2 cellular contexts compared by ENCODE assay signal in the genomic region with DNA sequence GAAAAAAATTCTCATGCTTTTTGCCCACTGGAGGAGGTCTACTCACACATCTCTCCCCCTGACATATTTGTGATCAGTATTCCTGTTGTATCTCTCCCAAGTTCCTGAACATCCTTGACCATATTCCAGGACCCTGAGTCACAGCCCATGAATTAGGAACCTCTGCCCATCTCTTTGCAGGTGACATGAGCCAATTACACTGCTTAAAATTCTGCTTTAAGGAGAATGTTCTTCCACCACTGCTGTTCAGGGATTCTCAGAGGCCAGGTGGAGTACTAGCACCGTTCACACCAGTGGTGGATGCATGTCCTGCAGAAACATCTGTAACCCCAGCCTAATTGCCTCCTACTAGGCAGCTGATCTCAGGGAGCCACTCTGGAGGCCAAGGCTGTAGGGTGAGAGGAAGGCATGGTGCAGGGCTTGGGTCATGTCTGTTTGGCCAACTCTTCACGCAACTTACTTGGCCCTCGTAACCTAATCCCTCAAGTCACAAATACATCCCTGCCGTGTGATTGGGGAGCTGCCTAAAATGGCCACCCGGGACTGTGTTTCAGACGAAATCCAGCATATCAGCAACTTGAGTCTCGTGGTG.
TF ChIP-seq lines count a peak whose summit lies in the region.

No MANE protein-coding gene starts in this region.

TF ChIP-seq in K562, 482 proteins besides CTCF, POLR2A, EP300 and RAD21:
- peak; percentile 25; the same call in 1 of the 2 replicates for TF ChIP-seq XRCC5 (IDR thresholded peaks at IDR 0.05; ENCODE audit: low read depth, low read length)
- TF ChIP-seq FOXA3 (CRISPR knock-in tag; conservative IDR thresholded peaks at IDR 0.05 in 1 of 2, IDR thresholded peaks at IDR 0.05 in 1 of 2): no peak
- TF ChIP-seq MCM2 (IDR thresholded peaks at IDR 0.05; ENCODE audit: low read depth): no peak
- no peak for TF ChIP-seq TEAD4 (IDR thresholded peaks at IDR 0.05; ENCODE audit: low read length)
- TF ChIP-seq TEAD4 (CRISPR knock-in tag; IDR thresholded peaks at IDR 0.05; ENCODE audit: borderline replicate concordance): peak; percentile 3; the same call in 1 of the 2 replicates
- TF ChIP-seq DDX20 (tag; IDR thresholded peaks at IDR 0.05; ENCODE audit: low read depth): no peak
- TF ChIP-seq SMAD4 (CRISPR knock-in tag; conservative IDR thresholded peaks at IDR 0.05): no peak
- TF ChIP-seq, protein P1, sequence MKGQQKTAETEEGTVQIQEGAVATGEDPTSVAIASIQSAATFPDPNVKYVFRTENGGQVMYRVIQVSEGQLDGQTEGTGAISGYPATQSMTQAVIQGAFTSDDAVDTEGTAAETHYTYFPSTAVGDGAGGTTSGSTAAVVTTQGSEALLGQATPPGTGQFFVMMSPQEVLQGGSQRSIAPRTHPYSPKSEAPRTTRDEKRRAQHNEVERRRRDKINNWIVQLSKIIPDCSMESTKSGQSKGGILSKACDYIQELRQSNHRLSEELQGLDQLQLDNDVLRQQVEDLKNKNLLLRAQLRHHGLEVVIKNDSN (CRISPR knock-in tag; IDR thresholded peaks at IDR 0.05): peak; percentile 34; the same call in 1 of the 2 replicates
- TF ChIP-seq RHOXF2B (CRISPR knock-in tag; conservative IDR thresholded peaks at IDR 0.05): 0 out of 2 replicates have a peak, but pooled peaks have one; percentile 27
- no peak for TF ChIP-seq ZNF644 (tag; IDR thresholded peaks at IDR 0.05; ENCODE audit: low read depth)
- peak; percentile 60; the same call in 1 of the 2 replicates for TF ChIP-seq KLF1 (tag; IDR thresholded peaks at IDR 0.05)
- TF ChIP-seq PURB (CRISPR knock-in tag; IDR thresholded peaks at IDR 0.05; ENCODE audit: low read depth): peak; percentile 62
- no peak for TF ChIP-seq TAF7 (tag; IDR thresholded peaks at IDR 0.05)
- TF ChIP-seq, protein P2, sequence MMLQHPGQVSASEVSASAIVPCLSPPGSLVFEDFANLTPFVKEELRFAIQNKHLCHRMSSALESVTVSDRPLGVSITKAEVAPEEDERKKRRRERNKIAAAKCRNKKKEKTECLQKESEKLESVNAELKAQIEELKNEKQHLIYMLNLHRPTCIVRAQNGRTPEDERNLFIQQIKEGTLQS (IDR thresholded peaks at IDR 0.05): no peak
- TF ChIP-seq, protein P2 (CRISPR knock-in tag; conservative IDR thresholded peaks at IDR 0.05): no peak
- no peak for TF ChIP-seq ZNF384 (IDR thresholded peaks at IDR 0.05; ENCODE audit: low read depth, low read length)

TF ChIP-seq in SK-N-SH, 30 proteins besides CTCF, POLR2A, EP300 and RAD21:
- TF ChIP-seq, protein P3, sequence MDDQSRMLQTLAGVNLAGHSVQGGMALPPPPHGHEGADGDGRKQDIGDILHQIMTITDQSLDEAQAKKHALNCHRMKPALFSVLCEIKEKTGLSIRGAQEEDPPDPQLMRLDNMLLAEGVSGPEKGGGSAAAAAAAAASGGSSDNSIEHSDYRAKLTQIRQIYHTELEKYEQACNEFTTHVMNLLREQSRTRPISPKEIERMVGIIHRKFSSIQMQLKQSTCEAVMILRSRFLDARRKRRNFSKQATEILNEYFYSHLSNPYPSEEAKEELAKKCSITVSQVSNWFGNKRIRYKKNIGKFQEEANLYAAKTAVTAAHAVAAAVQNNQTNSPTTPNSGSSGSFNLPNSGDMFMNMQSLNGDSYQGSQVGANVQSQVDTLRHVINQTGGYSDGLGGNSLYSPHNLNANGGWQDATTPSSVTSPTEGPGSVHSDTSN (IDR thresholded peaks at IDR 0.05): no peak
- TF ChIP-seq FOXM1 (IDR thresholded peaks at IDR 0.05; ENCODE audit: low read depth) (no peak), ELF1 (IDR thresholded peaks at IDR 0.05) (no peak), GATA2 (CRISPR knock-in tag; IDR thresholded peaks at IDR 0.05) (no peak), RXRA (IDR thresholded peaks at IDR 0.05; ENCODE audit: borderline replicate concordance, low read depth) (no peak), CHD2 (IDR thresholded peaks at IDR 0.05; ENCODE audit: low read length, partially characterized antibody) (no peak), FOXJ3 (CRISPR knock-in tag; IDR thresholded peaks at IDR 0.05) (no peak), TAF1 (IDR thresholded peaks at IDR 0.05; ENCODE audit: borderline replicate concordance, low read depth, low read length) (no peak), YY1 (IDR thresholded peaks at IDR 0.05; ENCODE audit: low read depth) (no peak), MEF2A (IDR thresholded peaks at IDR 0.05; ENCODE audit: borderline replicate concordance, low read depth) (no peak), MXI1 (IDR thresholded peaks at IDR 0.05; ENCODE audit: low read depth, low read length) (no peak), RFX5 (IDR thresholded peaks at IDR 0.05; ENCODE audit: low read length) (no peak), RCOR1 (IDR thresholded peaks at IDR 0.05; ENCODE audit: low read length) (no peak), EZH2phosphoT487 (IDR thresholded peaks at IDR 0.05; ENCODE audit: borderline replicate concordance, low read depth) (no peak), SIN3A (IDR thresholded peaks at IDR 0.05; ENCODE audit: borderline replicate concordance, low read depth, low read length) (no peak)
- TF ChIP-seq, protein P4, sequence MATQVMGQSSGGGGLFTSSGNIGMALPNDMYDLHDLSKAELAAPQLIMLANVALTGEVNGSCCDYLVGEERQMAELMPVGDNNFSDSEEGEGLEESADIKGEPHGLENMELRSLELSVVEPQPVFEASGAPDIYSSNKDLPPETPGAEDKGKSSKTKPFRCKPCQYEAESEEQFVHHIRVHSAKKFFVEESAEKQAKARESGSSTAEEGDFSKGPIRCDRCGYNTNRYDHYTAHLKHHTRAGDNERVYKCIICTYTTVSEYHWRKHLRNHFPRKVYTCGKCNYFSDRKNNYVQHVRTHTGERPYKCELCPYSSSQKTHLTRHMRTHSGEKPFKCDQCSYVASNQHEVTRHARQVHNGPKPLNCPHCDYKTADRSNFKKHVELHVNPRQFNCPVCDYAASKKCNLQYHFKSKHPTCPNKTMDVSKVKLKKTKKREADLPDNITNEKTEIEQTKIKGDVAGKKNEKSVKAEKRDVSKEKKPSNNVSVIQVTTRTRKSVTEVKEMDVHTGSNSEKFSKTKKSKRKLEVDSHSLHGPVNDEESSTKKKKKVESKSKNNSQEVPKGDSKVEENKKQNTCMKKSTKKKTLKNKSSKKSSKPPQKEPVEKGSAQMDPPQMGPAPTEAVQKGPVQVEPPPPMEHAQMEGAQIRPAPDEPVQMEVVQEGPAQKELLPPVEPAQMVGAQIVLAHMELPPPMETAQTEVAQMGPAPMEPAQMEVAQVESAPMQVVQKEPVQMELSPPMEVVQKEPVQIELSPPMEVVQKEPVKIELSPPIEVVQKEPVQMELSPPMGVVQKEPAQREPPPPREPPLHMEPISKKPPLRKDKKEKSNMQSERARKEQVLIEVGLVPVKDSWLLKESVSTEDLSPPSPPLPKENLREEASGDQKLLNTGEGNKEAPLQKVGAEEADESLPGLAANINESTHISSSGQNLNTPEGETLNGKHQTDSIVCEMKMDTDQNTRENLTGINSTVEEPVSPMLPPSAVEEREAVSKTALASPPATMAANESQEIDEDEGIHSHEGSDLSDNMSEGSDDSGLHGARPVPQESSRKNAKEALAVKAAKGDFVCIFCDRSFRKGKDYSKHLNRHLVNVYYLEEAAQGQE (IDR thresholded peaks at IDR 0.05; ENCODE audit: low read depth, low read length): no peak
- TF ChIP-seq, protein P5, sequence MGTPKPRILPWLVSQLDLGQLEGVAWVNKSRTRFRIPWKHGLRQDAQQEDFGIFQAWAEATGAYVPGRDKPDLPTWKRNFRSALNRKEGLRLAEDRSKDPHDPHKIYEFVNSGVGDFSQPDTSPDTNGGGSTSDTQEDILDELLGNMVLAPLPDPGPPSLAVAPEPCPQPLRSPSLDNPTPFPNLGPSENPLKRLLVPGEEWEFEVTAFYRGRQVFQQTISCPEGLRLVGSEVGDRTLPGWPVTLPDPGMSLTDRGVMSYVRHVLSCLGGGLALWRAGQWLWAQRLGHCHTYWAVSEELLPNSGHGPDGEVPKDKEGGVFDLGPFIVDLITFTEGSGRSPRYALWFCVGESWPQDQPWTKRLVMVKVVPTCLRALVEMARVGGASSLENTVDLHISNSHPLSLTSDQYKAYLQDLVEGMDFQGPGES (IDR thresholded peaks at IDR 0.05; ENCODE audit: low read depth, low read length): no peak
- TF ChIP-seq, protein P1 (IDR thresholded peaks at IDR 0.05; ENCODE audit: borderline replicate concordance, low read depth): no peak
- TF ChIP-seq, protein P6, sequence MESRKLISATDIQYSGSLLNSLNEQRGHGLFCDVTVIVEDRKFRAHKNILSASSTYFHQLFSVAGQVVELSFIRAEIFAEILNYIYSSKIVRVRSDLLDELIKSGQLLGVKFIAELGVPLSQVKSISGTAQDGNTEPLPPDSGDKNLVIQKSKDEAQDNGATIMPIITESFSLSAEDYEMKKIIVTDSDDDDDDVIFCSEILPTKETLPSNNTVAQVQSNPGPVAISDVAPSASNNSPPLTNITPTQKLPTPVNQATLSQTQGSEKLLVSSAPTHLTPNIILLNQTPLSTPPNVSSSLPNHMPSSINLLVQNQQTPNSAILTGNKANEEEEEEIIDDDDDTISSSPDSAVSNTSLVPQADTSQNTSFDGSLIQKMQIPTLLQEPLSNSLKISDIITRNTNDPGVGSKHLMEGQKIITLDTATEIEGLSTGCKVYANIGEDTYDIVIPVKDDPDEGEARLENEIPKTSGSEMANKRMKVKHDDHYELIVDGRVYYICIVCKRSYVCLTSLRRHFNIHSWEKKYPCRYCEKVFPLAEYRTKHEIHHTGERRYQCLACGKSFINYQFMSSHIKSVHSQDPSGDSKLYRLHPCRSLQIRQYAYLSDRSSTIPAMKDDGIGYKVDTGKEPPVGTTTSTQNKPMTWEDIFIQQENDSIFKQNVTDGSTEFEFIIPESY (IDR thresholded peaks at IDR 0.05; ENCODE audit: borderline replicate concordance, low read depth): no peak
- TF ChIP-seq, protein P7, sequence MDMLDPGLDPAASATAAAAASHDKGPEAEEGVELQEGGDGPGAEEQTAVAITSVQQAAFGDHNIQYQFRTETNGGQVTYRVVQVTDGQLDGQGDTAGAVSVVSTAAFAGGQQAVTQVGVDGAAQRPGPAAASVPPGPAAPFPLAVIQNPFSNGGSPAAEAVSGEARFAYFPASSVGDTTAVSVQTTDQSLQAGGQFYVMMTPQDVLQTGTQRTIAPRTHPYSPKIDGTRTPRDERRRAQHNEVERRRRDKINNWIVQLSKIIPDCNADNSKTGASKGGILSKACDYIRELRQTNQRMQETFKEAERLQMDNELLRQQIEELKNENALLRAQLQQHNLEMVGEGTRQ (IDR thresholded peaks at IDR 0.05; ENCODE audit: borderline replicate concordance, low read depth, low read length): no peak
